In the genomic region with DNA sequence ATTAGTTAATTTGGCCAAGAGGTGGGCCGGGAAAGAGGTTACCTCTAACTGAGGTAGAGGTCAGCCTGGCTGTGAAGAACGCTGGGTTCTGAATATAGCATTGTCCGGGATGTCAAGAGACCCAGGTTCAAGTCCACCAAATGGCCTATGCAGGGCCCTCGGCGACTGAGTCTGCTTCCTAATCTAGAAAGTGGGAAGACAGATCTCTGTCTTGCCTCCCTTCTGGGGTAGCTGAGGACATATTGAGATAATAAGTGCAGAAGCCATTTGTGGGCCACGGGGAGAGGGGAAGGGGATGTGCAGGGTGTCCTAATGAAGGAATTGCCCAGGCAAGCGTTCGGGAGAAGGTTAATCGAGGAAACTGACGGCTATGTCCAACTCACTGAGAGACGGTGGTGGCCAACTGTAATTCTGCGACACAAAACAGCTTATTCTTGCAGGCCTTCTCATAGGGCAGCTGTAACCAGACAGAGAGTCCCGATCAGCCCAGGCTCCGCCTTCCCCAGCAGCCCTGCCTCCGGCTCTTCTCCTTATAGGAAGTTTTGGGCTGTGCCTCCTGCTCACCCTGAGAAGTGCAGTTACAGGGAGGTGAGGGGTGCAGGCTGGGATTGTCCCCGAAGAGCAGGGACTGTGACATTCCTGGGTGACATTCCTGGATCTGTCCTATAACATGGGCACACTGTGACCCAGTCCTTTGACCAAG, we compare ENCODE assay signal across 1 cellular context.
TF ChIP-seq lines count a peak whose summit lies in the region.

No MANE protein-coding gene starts in this region.

TF ChIP-seq in HCT116, 20 proteins besides CTCF, POLR2A, EP300 and RAD21:
- TF ChIP-seq SRF (IDR thresholded peaks at IDR 0.05; ENCODE audit: low read depth): no peak
- TF ChIP-seq ELF1 (IDR thresholded peaks at IDR 0.05; ENCODE audit: borderline replicate concordance, low read depth): no peak
- no peak for TF ChIP-seq CBX3 (IDR thresholded peaks at IDR 0.05; ENCODE audit: low read depth)
- no peak for TF ChIP-seq REST (IDR thresholded peaks at IDR 0.05; ENCODE audit: low read depth)
- TF ChIP-seq ATF3 (IDR thresholded peaks at IDR 0.05): no peak
- TF ChIP-seq EZH2phosphoT487 (IDR thresholded peaks at IDR 0.05; ENCODE audit: borderline replicate concordance): no peak
- TF ChIP-seq SP1 (IDR thresholded peaks at IDR 0.05; ENCODE audit: low read depth): no peak
- no peak for TF ChIP-seq ZFX (IDR thresholded peaks at IDR 0.05)
- no peak for TF ChIP-seq EGR1 (IDR thresholded peaks at IDR 0.05; ENCODE audit: low read depth)
- TF ChIP-seq YY1 (IDR thresholded peaks at IDR 0.05; ENCODE audit: extremely low read depth, insufficient replicate concordance, low read depth, low read length): no peak
- no peak for TF ChIP-seq EZH2 (IDR thresholded peaks at IDR 0.05)
- no peak for TF ChIP-seq JUND (IDR thresholded peaks at IDR 0.05)
- TF ChIP-seq, protein P1, sequence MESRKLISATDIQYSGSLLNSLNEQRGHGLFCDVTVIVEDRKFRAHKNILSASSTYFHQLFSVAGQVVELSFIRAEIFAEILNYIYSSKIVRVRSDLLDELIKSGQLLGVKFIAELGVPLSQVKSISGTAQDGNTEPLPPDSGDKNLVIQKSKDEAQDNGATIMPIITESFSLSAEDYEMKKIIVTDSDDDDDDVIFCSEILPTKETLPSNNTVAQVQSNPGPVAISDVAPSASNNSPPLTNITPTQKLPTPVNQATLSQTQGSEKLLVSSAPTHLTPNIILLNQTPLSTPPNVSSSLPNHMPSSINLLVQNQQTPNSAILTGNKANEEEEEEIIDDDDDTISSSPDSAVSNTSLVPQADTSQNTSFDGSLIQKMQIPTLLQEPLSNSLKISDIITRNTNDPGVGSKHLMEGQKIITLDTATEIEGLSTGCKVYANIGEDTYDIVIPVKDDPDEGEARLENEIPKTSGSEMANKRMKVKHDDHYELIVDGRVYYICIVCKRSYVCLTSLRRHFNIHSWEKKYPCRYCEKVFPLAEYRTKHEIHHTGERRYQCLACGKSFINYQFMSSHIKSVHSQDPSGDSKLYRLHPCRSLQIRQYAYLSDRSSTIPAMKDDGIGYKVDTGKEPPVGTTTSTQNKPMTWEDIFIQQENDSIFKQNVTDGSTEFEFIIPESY (IDR thresholded peaks at IDR 0.05; ENCODE audit: extremely low read depth, insufficient replicate concordance, low read length): no peak
- no peak for TF ChIP-seq POLR2AphosphoS5 (IDR thresholded peaks at IDR 0.05; ENCODE audit: low read depth, low read length)
- no peak for TF ChIP-seq FOSL1 (IDR thresholded peaks at IDR 0.05; ENCODE audit: low read depth)
- no peak for TF ChIP-seq CEBPB (IDR thresholded peaks at IDR 0.05; ENCODE audit: low read depth)
- no peak for TF ChIP-seq ZNF274 (IDR thresholded peaks at IDR 0.05; ENCODE audit: low read depth, low read length)
TF ChIP-seq in HCT116: peak in this region for 0.
